8 cellular contexts compared by ENCODE assay signal in genomic region chr1:16912791-16913615, GRCh38. TPM values are rescaled to one million over a fixed set of nuclear protein-coding genes. Genes with fewer than 3 reads are reported as not detected.
DNase-seq lines count a peak whose midpoint lies in the region; ATAC-seq and TF ChIP-seq lines count a peak whose summit lies in the region.
"Not testable (repeated sequence)": the region's sequence is repeated elsewhere in the genome, so short reads cannot be mapped to it uniquely, and the experiment has no call there.

No MANE protein-coding gene starts in this region.

- not testable (repeated sequence) for DNase-seq in H7; Panc1 (ENCODE audit: low read depth, low spot score); hepatocyte (ENCODE audit: low spot score); smooth muscle cell (lab: John Stamatoyannopoulos, UW; ENCODE audit: unreplicated experiment)
- DNase-seq in dorsolateral prefrontal cortex, result peak in 6 of 10 donors; percentile 26 to 63 (median 50)
- DNase-seq in naive B cell, result peak; percentile 31

- H3K79me2 ChIP-seq in ACC112 (ENCODE audit: control insufficient read depth, insufficient read depth, low read length, unreplicated experiment); hepatocyte; smooth muscle cell (ENCODE audit: low read depth): not testable (repeated sequence)

- not testable (repeated sequence) for BruUV-seq in Panc1 (replicated peaks; lab: Mats Ljungman, UMichigan)

- H3K4me2 ChIP-seq in hepatocyte, result peak overlapping the region; percentile 93
- H3K4me2 ChIP-seq in smooth muscle cell, result peak overlapping the region; percentile 98

- H4K20me1 ChIP-seq in hepatocyte (ENCODE audit: insufficient read depth, poor library complexity, severe bottlenecking); smooth muscle cell (ENCODE audit: low read depth): not testable (repeated sequence)

- not testable (repeated sequence) for H3K9me3 Mint-ChIP-seq in activated T-helper 17 cell treated with anti-CD3 and anti-CD28 coated beads, Interleukin-2, amount 50 U/mL, for 72 hours; naive B cell

- POLR2A ChIA-PET in Panc1 (lab: Charles Lee), result not testable (repeated sequence)

- not testable (repeated sequence) for TF ChIP-seq CTCF in Panc1 (IDR thresholded peaks at IDR 0.05); hepatocyte (IDR thresholded peaks at IDR 0.05; ENCODE audit: poor library complexity); smooth muscle cell (IDR thresholded peaks at IDR 0.05; ENCODE audit: borderline replicate concordance, insufficient read depth, poor library complexity, severe bottlenecking)
- peak in 1 of 56 donors; percentile 8 for TF ChIP-seq CTCF in dorsolateral prefrontal cortex (IDR thresholded peaks at IDR 0.05 in 54 of 56, conservative IDR thresholded peaks at IDR 0.05 in 2 of 56; ENCODE audit: low read depth in 1 of 56, partially characterized antibody in 56 of 56)

- H3K27ac Mint-ChIP-seq in activated T-helper 17 cell treated with anti-CD3 and anti-CD28 coated beads, Interleukin-2, amount 50 U/mL, for 72 hours, result not testable (repeated sequence)
- H3K27ac Mint-ChIP-seq in naive B cell, result peak overlapping the region in 4 of 6 donors; percentile 72 to 91 (median 90)

- not testable (repeated sequence) for H3K4me1 ChIP-seq in ACC112 (ENCODE audit: control insufficient read depth, insufficient read depth, low read length, unreplicated experiment); Panc1 (ENCODE audit: control insufficient read depth, insufficient read depth, low read length); hepatocyte (ENCODE audit: insufficient read depth); smooth muscle cell (ENCODE audit: low read depth)

- H3K9me3 ChIP-seq in Panc1 (ENCODE audit: control insufficient read depth, insufficient read depth, low read depth, low read length); hepatocyte (ENCODE audit: low read depth); smooth muscle cell (replicated peaks; ENCODE audit: low read depth): not testable (repeated sequence)

- not testable (repeated sequence) for H3K27me3 Mint-ChIP-seq in activated T-helper 17 cell treated with anti-CD3 and anti-CD28 coated beads, Interleukin-2, amount 50 U/mL, for 72 hours; naive B cell

- not testable (repeated sequence) for H3K27me3 ChIP-seq in ACC112 (ENCODE audit: insufficient read depth, low read length); H7 (ENCODE audit: control insufficient read depth, insufficient read depth, low read length); Panc1 (ENCODE audit: control insufficient read depth, insufficient read depth, low read length); dorsolateral prefrontal cortex; hepatocyte; smooth muscle cell (ENCODE audit: low read depth)

- not testable (repeated sequence) for H3K36me3 Mint-ChIP-seq in activated T-helper 17 cell treated with anti-CD3 and anti-CD28 coated beads, Interleukin-2, amount 50 U/mL, for 72 hours (ENCODE audit: low read depth); naive B cell

- H3K4me3 ChIP-seq in ACC112 (ENCODE audit: low read depth, low read length), result peak overlapping the region; percentile 84
- H3K4me3 ChIP-seq in H7 (ENCODE audit: insufficient read depth, low read depth, low read length), result peak overlapping the region; percentile 78
- peak overlapping the region; percentile 73 to 79 for H3K4me3 ChIP-seq in Panc1 (ENCODE audit: low read depth in 2 of 2, low read length in 2 of 2)
- peak overlapping the region; percentile 44 to 100 (median 84) for H3K4me3 ChIP-seq in dorsolateral prefrontal cortex
- H3K4me3 ChIP-seq in hepatocyte, result peak overlapping the region; percentile 50
- peak overlapping the region; percentile 75 for H3K4me3 ChIP-seq in smooth muscle cell

- CTCF ChIA-PET in Panc1 (lab: Charles Lee), result not testable (repeated sequence)

- H3K9me2 ChIP-seq in hepatocyte (replicated peaks; ENCODE audit: insufficient read depth), result not testable (repeated sequence)

- H3K9ac ChIP-seq in smooth muscle cell (ENCODE audit: low read depth), result peak overlapping the region; percentile 53

- not testable (repeated sequence) for ATAC-seq in Panc1; activated T-helper 17 cell treated with anti-CD3 and anti-CD28 coated beads, Interleukin-2, amount 50 U/mL, for 72 hours (replicated peaks)
- peak in 1 of 2 donors; percentile 13 for ATAC-seq in naive B cell (ENCODE audit: low read depth in 2 of 2)

- not testable (repeated sequence) for H3F3A ChIP-seq in smooth muscle cell (ENCODE audit: low read depth)

- in situ Hi-C loops in Panc1 (cut with HindIII; ENCODE audit: low pct_unique_long_range_greater_than_20kb, low sequenced_read_pairs), result not testable (repeated sequence)

- H2AFZ ChIP-seq in ACC112 (ENCODE audit: low read length, unreplicated experiment) (peak overlapping the region; percentile 84), hepatocyte (peak overlapping the region; percentile 90), smooth muscle cell (ENCODE audit: low read depth) (peak overlapping the region; percentile 96)

- H3K4me3 Mint-ChIP-seq in activated T-helper 17 cell treated with anti-CD3 and anti-CD28 coated beads, Interleukin-2, amount 50 U/mL, for 72 hours, result peak overlapping the region; percentile 82
- peak overlapping the region; percentile 86 to 94 (median 91) for H3K4me3 Mint-ChIP-seq in naive B cell

- WGBS in hepatocyte (ENCODE audit: low lambda C conversion rate, missing lambda C conversion rate), result 84% methylated on average over 29 of the region's 29 CpGs
- WGBS in smooth muscle cell (ENCODE audit: low lambda C conversion rate), result 82% methylated on average over 29 of the region's 29 CpGs

- H3K36me3 ChIP-seq in ACC112 (ENCODE audit: insufficient read depth, low read length); H7 (replicated peaks; ENCODE audit: control insufficient read depth, insufficient read depth, low read length); Panc1 (ENCODE audit: control insufficient read depth, insufficient read depth, low read length); hepatocyte (replicated peaks; ENCODE audit: insufficient read depth, low read depth); smooth muscle cell (ENCODE audit: low read depth): not testable (repeated sequence)

- H3K27ac ChIP-seq in ACC112 (ENCODE audit: low read depth, low read length); smooth muscle cell (ENCODE audit: low read depth): not testable (repeated sequence)
- H3K27ac ChIP-seq in Panc1 (ENCODE audit: low read length) (peak overlapping the region; percentile 81), dorsolateral prefrontal cortex (peak overlapping the region; percentile 76 to 100 (median 96)), hepatocyte (peak overlapping the region; percentile 69)

- H3K4me1 Mint-ChIP-seq in activated T-helper 17 cell treated with anti-CD3 and anti-CD28 coated beads, Interleukin-2, amount 50 U/mL, for 72 hours, result peaks cover 18% of the 10 kb centered on the region
- H3K4me1 Mint-ChIP-seq in naive B cell, result peaks cover 35 to 50% (median 42%) of the 10 kb centered on the region in 3 donors

- intact Hi-C loops in Panc1 (cut with micrococcal nuclease; ENCODE audit: unreplicated experiment), result not testable (repeated sequence)
- intact Hi-C loops in dorsolateral prefrontal cortex (cut with DNase I), result loop anchor here in 1 of 2 donors (1.0 kb wide), 1 partner anchor 8 kb away; no protein-coding TSS in a partner anchor

RNA-seq across cellular contexts. Expression of gene CROCC, which starts 8.7 kb away (rescaled TPM):
- 59.5 and 92.3 TPM in 2 replicates for total RNA-seq in H7 (2014; rRNA removed; shearing (Covaris generic))
- 13.6 TPM for total RNA-seq in Panc1 (2021; ENCODE audit: unreplicated experiment)
- 27.4 TPM for polyA plus RNA-seq in Panc1 (2012; ENCODE audit: insufficient read length)
- 10 to 100 TPM; 21.2 to 24.5 TPM for total RNA-seq in activated T-helper 17 cell treated with anti-CD3 and anti-CD28 coated beads, Interleukin-2, amount 50 U/mL, for 72 hours
- 10 to 100 TPM; 15.4 to 63.7 (median 32.6) TPM for total RNA-seq in dorsolateral prefrontal cortex
- total RNA-seq in hepatocyte, result 21.9 and 22.2 TPM in 2 replicates
- 23.0 and 23.6 TPM in 2 replicates for polyA plus RNA-seq in hepatocyte
- 1 to 10 TPM; 1.4 to 4.0 (median 2.3) TPM for polyA plus RNA-seq in naive B cell (ENCODE audit: low read depth in 6 of 6)
- 7.8 and 24.0 TPM in 2 replicates for total RNA-seq in smooth muscle cell
- 19.7 and 21.4 TPM in 2 replicates for polyA plus RNA-seq in smooth muscle cell

RNA-seq across cellular contexts. Expression of gene RNU1-2, which starts 17.2 kb away (rescaled TPM):
- under 0.01 TPM in 2 replicates for total RNA-seq in H7 (2014; rRNA removed; shearing (Covaris generic))
- total RNA-seq in Panc1 (2021; ENCODE audit: unreplicated experiment) (1,290 TPM), dorsolateral prefrontal cortex (over 10,000 TPM in 6 of 120 experiments, 1,000 to 10,000 TPM in 114; 2,235 to 12,697 (median 6,630) TPM), hepatocyte (under 0.01 TPM in 2 replicates), smooth muscle cell (under 0.01 TPM in 2 replicates)
- 2.5 TPM for polyA plus RNA-seq in Panc1 (2012; ENCODE audit: insufficient read length)
- 1,000 to 10,000 TPM; 1,202 to 2,371 TPM for total RNA-seq in activated T-helper 17 cell treated with anti-CD3 and anti-CD28 coated beads, Interleukin-2, amount 50 U/mL, for 72 hours
- polyA plus RNA-seq in hepatocyte (not detected in 2 replicates), naive B cell (ENCODE audit: low read depth in 6 of 6) (10 to 100 TPM in 4 of 6 donors, not detected in 2; 27.4 to 56.9 (median 45.9) TPM), smooth muscle cell (4.2 and 6.4 TPM in 2 replicates)

Comparison
In these comparisons a context has a peak if more than half of its experiments do, and no peak if none do; other contexts are left out.
1. RNA of gene RNU1-2, which starts 17.2 kb away (total RNA-seq): 2,235 to 12,697 TPM in dorsolateral prefrontal cortex, 1,202 to 2,371 TPM in activated T-helper 17 cell treated with anti-CD3 and anti-CD28 coated beads, Interleukin-2, amount 50 U/mL, for 72 hours and 1,290 TPM in Panc1 (single experiment); under 0.01 TPM in H7, under 0.01 TPM in hepatocyte and under 0.01 TPM in smooth muscle cell; every median in the first group is over 1,000 times any median in the second.
2. Peak in every context shown above with its lines, with median percentiles within 50 percentile points of each other: H2AFZ ChIP-seq and H3K4me3 ChIP-seq.